1 cellular context compared by ENCODE assay signal in genomic region chr18:9437049-9437448, GRCh38.
TF ChIP-seq lines count a peak whose summit lies in the region.

No MANE protein-coding gene starts in this region.

TF ChIP-seq in K562, 482 proteins besides CTCF, POLR2A, EP300 and RAD21 (continued from another document):
- TF ChIP-seq CHD7 (IDR thresholded peaks at IDR 0.05; ENCODE audit: low read depth, low read length) (no peak), ZNF696 (CRISPR knock-in tag; conservative IDR thresholded peaks at IDR 0.05) (no peak), GMEB1 (CRISPR knock-in tag; IDR thresholded peaks at IDR 0.05) (no peak)
